Comparison of ENCODE assay signal across 7 cellular contexts in the genomic region with DNA sequence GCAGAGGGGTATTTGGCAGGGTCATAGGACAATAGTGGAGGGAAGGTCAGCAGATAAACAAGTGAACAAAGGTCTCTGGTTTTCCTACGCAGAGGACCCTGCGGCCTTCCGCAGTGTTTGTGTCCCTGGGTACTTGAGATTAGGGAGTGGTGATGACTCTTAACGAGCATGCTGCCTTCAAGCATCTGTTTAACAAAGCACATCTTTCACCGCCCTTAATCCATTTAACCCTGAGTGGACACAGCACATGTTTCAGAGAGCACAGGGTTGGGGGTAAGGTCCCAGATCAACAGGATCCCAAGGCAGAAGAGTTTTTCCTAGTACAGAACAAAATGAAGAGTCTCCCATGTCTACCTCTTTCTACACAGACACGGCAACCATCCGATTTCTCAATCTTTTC. TPM values are rescaled to one million over a fixed set of nuclear protein-coding genes. Genes with fewer than 3 reads are reported as not detected.
"Had no signal": no experiment of that assay in that cellular context is flagged by ENCODE, and none has a peak within 500 bp of the region (broad histone marks: within the 10 kb centered on the region; RNA-seq: fewer than 3 reads in every experiment).

No MANE protein-coding gene starts in this region.

RNA-seq across cellular contexts. Expression of a gene that starts 33.4 kb away (rescaled TPM):
- total RNA-seq: mesothelial cell of epicardium had no signal

RNA-seq across cellular contexts. Expression of a gene that starts 50.8 kb away (rescaled TPM):
- total RNA-seq: left ventricle myocardium inferior, left ventricle myocardium superior, lower lobe of right lung, lung microvascular endothelial cell, mononuclear cell had no signal
- polyA plus RNA-seq: naive thymus-derived CD4-positive, alpha-beta T cell had no signal
